In the genomic region with DNA sequence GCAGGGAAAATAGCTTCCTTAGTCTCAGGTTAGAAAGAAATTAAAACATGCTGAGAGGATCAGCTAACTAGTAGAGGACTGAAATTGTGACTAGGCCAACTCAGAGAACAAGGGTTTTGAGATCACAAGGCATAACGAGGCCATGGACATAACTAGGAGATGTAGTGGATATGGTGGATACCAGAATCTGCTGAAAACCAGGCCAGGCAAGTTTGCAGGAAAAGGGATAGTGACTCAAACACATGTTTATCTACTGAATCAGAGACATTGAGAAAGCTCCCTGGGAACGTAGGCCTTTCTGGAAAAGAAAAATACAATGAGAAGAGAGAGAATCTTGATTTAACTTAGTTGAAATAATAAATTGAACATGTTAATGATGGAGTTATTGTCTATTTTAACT, we compare ENCODE assay signal across 14 cellular contexts.
DNase-seq lines count a peak whose midpoint lies in the region; ATAC-seq and TF ChIP-seq lines count a peak whose summit lies in the region.
"Had no signal": no experiment of that assay in that cellular context is flagged by ENCODE, and none has a peak within 500 bp of the region (broad histone marks: within the 10 kb centered on the region; RNA-seq: fewer than 3 reads in every experiment).

No MANE protein-coding gene starts in this region.

- CTCF ChIA-PET in AG04449 (lab: Yijun Ruan, JAX): no interaction called here

- H3K36me3 ChIP-seq in brain microvascular endothelial cell (replicated peaks): no peaks in the 10 kb centered on the region
- H3K36me3 ChIP-seq: gastrocnemius medialis had no signal

- no peak for TF ChIP-seq CTCF in AG04449 (IDR thresholded peaks at IDR 0.05; ENCODE audit: insufficient read depth, low read length, missing control alignments)
- TF ChIP-seq CTCF in brain microvascular endothelial cell (IDR thresholded peaks at IDR 0.05; ENCODE audit: low read depth, low read length, missing control alignments): no peak

- peak overlapping the region; percentile 63 for H3K27ac ChIP-seq in brain microvascular endothelial cell
- H3K27ac ChIP-seq: gastrocnemius medialis, parathyroid adenoma had no signal

- in situ Hi-C loops in brain microvascular endothelial cell (cut with HindIII; ENCODE audit: low pct_ligation_motif_present, low sequenced_read_pairs): no loop called here

- ATAC-seq in left lobe of liver (no peak), GM18498 (IDR thresholded peaks at IDR 0.05; ENCODE audit: unreplicated experiment) (no peak)
- ATAC-seq: gastrocnemius medialis had no signal

- POLR2A ChIA-PET in AG04449 (lab: Yijun Ruan, JAX): no interaction called here

- DNase-seq in AG04449 (ENCODE audit: low read depth, low spot score) (peak; percentile 53), HT1080 (ENCODE audit: low read depth) (peak; percentile 80), brain microvascular endothelial cell (peak; percentile 85), islet precursor cell (peak; percentile 78), left lobe of liver (ENCODE audit: low spot score) (no peak), activated gamma-delta T cell treated with Interleukin-2 at 50 U/mL for 16 hours (no peak)
- no peak for DNase-seq in activated naive CD4-positive, alpha-beta T cell treated with Interleukin-2 at 50 U/mL for 16 hours
- DNase-seq: activated CD8-positive, alpha-beta memory T cell treated with anti-CD3 and anti-CD28 coated beads, Interleukin-2, amount 50 U/mL, for 48 hours; gastrocnemius medialis; NCI-H187; stimulated activated CD4-positive, alpha-beta T cell treated with anti-CD3 and anti-CD28 coated beads, Interleukin-4, amount 100 ng/mL, for 4 hours; T1000 had no signal

- H3K4me3 ChIP-seq in AG04449 (ENCODE audit: low read depth, low read length) (no peak overlapping the region), brain microvascular endothelial cell (ENCODE audit: low read depth, low read length) (no peak overlapping the region)
- H3K4me3 ChIP-seq: gastrocnemius medialis had no signal

- no peaks in the 10 kb centered on the region for H3K27me3 ChIP-seq in brain microvascular endothelial cell (replicated peaks)
- H3K27me3 ChIP-seq: gastrocnemius medialis had no signal

Comparison
In these comparisons a context has a peak if more than half of its experiments do, and no peak if none do; other contexts are left out.
1. DNase-seq: peak in AG04449 (single experiment), HT1080 (single experiment), brain microvascular endothelial cell (single experiment) and islet precursor cell (single experiment); none in left lobe of liver (single experiment), activated gamma-delta T cell treated with Interleukin-2 at 50 U/mL for 16 hours (single experiment) and activated naive CD4-positive, alpha-beta T cell treated with Interleukin-2 at 50 U/mL for 16 hours (single experiment).